In genomic region chr10:128151031-128151430, GRCh38 we compare ENCODE assay signal across 16 cellular contexts. TPM values are rescaled to one million over a fixed set of nuclear protein-coding genes. Genes with fewer than 3 reads are reported as not detected.
DNase-seq lines count a peak whose midpoint lies in the region; ATAC-seq and TF ChIP-seq lines count a peak whose summit lies in the region.
"Had no signal": no experiment of that assay in that cellular context is flagged by ENCODE, and none has a peak within 500 bp of the region (broad histone marks: within the 10 kb centered on the region; RNA-seq: fewer than 3 reads in every experiment).

No MANE protein-coding gene starts in this region.

- no peak for DNase-seq in activated CD4-positive, alpha-beta T cell treated with anti-CD3 and anti-CD28 coated beads, Interleukin-2, amount 10 ng/mL, durations not matched to agents 7 days and 5 days
- no peak for DNase-seq in activated CD4-positive, alpha-beta T cell treated with anti-CD3 and anti-CD28 coated beads, Interleukin-2, amount 50 U/mL, for 4 hours
- DNase-seq in H7 (peak; percentile 46), neural crest cell (ENCODE audit: low read depth, low spot score) (no peak), NCI-H2171 treated with DMSO at 0.1 percent for 48 hours (lab: John Stamatoyannopoulos, UW) (no peak), sigmoid colon (no peak)
- no peak for DNase-seq in central memory CD8-positive, alpha-beta T cell (ENCODE audit: low spot score in 2 of 2)
- DNase-seq: effector CD8-positive, alpha-beta T cell; islet precursor cell; Karpas-422; NCI-H226; NK-92 treated with Interleukin-12 subunit alpha and Interleukin-12 subunit beta, amount 100 ng/mL, for 24 hours; right cardiac atrium had no signal

- H3K4me1 Mint-ChIP-seq in activated CD4-positive, alpha-beta T cell treated with anti-CD3 and anti-CD28 coated beads, Interleukin-2, amount 10 ng/mL, durations not matched to agents 7 days and 5 days, result peaks cover 9% of the 10 kb centered on the region
- H3K4me1 Mint-ChIP-seq in central memory CD8-positive, alpha-beta T cell, result peaks cover 6% of the 10 kb centered on the region
- H3K4me1 Mint-ChIP-seq in neural crest cell, result peaks cover 18% of the 10 kb centered on the region

- TF ChIP-seq EP300 in sigmoid colon (IDR thresholded peaks at IDR 0.05), result no peak

- no peak for TF ChIP-seq POLR2A in sigmoid colon (IDR thresholded peaks at IDR 0.05)

- H3K27me3 Mint-ChIP-seq in activated CD4-positive, alpha-beta T cell treated with anti-CD3 and anti-CD28 coated beads, Interleukin-2, amount 10 ng/mL, durations not matched to agents 7 days and 5 days, result peaks cover 20% of the 10 kb centered on the region
- peaks cover 7% of the 10 kb centered on the region for H3K27me3 Mint-ChIP-seq in central memory CD8-positive, alpha-beta T cell
- peaks cover 18% of the 10 kb centered on the region for H3K27me3 Mint-ChIP-seq in neural crest cell (ENCODE audit: low read depth)

- TF ChIP-seq CTCF in neural crest cell (conservative IDR thresholded peaks at IDR 0.05) (no peak), sigmoid colon (IDR thresholded peaks at IDR 0.05) (no peak)

- no peak for ATAC-seq in central memory CD8-positive, alpha-beta T cell (replicated peaks; ENCODE audit: extremely low read depth, poor library complexity, severe bottlenecking)
- no peak for ATAC-seq in GM19328 (IDR thresholded peaks at IDR 0.05; ENCODE audit: unreplicated experiment)
- ATAC-seq: activated naive CD4-positive, alpha-beta T cell treated with anti-CD3 and anti-CD28 coated beads, Interleukin-2, amount 50 U/mL, for 72 hours had no signal

- H3K4me3 ChIP-seq in H7 (ENCODE audit: insufficient read depth, low read depth, low read length) (no peak overlapping the region), sigmoid colon (no peak overlapping the region)

- H3K27ac Mint-ChIP-seq in activated CD4-positive, alpha-beta T cell treated with anti-CD3 and anti-CD28 coated beads, Interleukin-2, amount 10 ng/mL, durations not matched to agents 7 days and 5 days, result no peak overlapping the region
- no peak overlapping the region for H3K27ac Mint-ChIP-seq in central memory CD8-positive, alpha-beta T cell (ENCODE audit: low read depth)
- H3K27ac Mint-ChIP-seq in neural crest cell (ENCODE audit: unreplicated experiment), result no peak overlapping the region
- H3K27ac Mint-ChIP-seq: activated naive CD4-positive, alpha-beta T cell treated with anti-CD3 and anti-CD28 coated beads, Interleukin-2, amount 50 U/mL, for 72 hours; memory B cell had no signal

- CTCF ChIA-PET in activated CD4-positive, alpha-beta T cell treated with anti-CD3 and anti-CD28 coated beads, Interleukin-2, amount 10 ng/mL, durations not matched to agents 7 days and 5 days (lab: Charles Lee), result interaction anchor here (0.9 to 1.9 kb wide), 15 partner anchors 10 to 244 kb away, joined by 3 to 9 read pairs (median 4); partner anchors contain the start of genes MKI67 and PTPRE

- H3K27me3 ChIP-seq in H7 (ENCODE audit: control insufficient read depth, insufficient read depth, low read length), result peaks cover 3% of the 10 kb centered on the region
- H3K27me3 ChIP-seq in sigmoid colon, result peaks cover 5 to 33% (median 20%) of the 10 kb centered on the region in 3 donors

- 96% methylated on average over 8 of the region's 8 CpGs for WGBS in sigmoid colon, 2 donors

- H3K4me3 Mint-ChIP-seq in activated CD4-positive, alpha-beta T cell treated with anti-CD3 and anti-CD28 coated beads, Interleukin-2, amount 10 ng/mL, durations not matched to agents 7 days and 5 days, result peak overlapping the region; percentile 32
- H3K4me3 Mint-ChIP-seq in central memory CD8-positive, alpha-beta T cell, result peak overlapping the region; percentile 63
- H3K4me3 Mint-ChIP-seq in neural crest cell, result peak overlapping the region; percentile 74

- H3K9me3 ChIP-seq in sigmoid colon, result no peaks in the 10 kb centered on the region

- intact Hi-C loops in sigmoid colon (cut with DNase I), result no loop called here

- POLR2A ChIA-PET in activated CD4-positive, alpha-beta T cell treated with anti-CD3 and anti-CD28 coated beads, Interleukin-2, amount 10 ng/mL, durations not matched to agents 7 days and 5 days (lab: Charles Lee), result no interaction called here

- no peak overlapping the region for H3K27ac ChIP-seq in sigmoid colon

- H3K36me3 ChIP-seq in H7 (replicated peaks; ENCODE audit: control insufficient read depth, insufficient read depth, low read length) (no peaks in the 10 kb centered on the region), sigmoid colon (no peaks in the 10 kb centered on the region)

- H3K4me1 ChIP-seq in sigmoid colon, result peaks cover 0 to 10% (median 7%) of the 10 kb centered on the region in 4 donors

- no peaks in the 10 kb centered on the region for H3K36me3 Mint-ChIP-seq in activated CD4-positive, alpha-beta T cell treated with anti-CD3 and anti-CD28 coated beads, Interleukin-2, amount 10 ng/mL, durations not matched to agents 7 days and 5 days (ENCODE audit: low read depth)
- H3K36me3 Mint-ChIP-seq in central memory CD8-positive, alpha-beta T cell (ENCODE audit: insufficient read depth), result peaks cover 5% of the 10 kb centered on the region
- H3K36me3 Mint-ChIP-seq in neural crest cell (ENCODE audit: low read depth), result no peaks in the 10 kb centered on the region

- H3K9me3 Mint-ChIP-seq in activated CD4-positive, alpha-beta T cell treated with anti-CD3 and anti-CD28 coated beads, Interleukin-2, amount 10 ng/mL, durations not matched to agents 7 days and 5 days, result peaks cover under 1% of the 10 kb centered on the region
- no peaks in the 10 kb centered on the region for H3K9me3 Mint-ChIP-seq in central memory CD8-positive, alpha-beta T cell
- H3K9me3 Mint-ChIP-seq in neural crest cell, result no peaks in the 10 kb centered on the region

RNA-seq across cellular contexts. Expression of gene MKI67, which starts 24.8 kb away (rescaled TPM):
- 100 to 1,000 TPM; 328 to 345 TPM for total RNA-seq in activated CD4-positive, alpha-beta T cell treated with anti-CD3 and anti-CD28 coated beads, Interleukin-2, amount 10 ng/mL, durations not matched to agents 7 days and 5 days
- 17.1 and 34.4 TPM in 2 replicates for total RNA-seq in H7 (2014; rRNA removed; shearing (Covaris generic))
- total RNA-seq in neural crest cell, result 140 and 160 TPM in 2 replicates
- 1 to 10 TPM in 2 of 4 donors, under 1 TPM in 2; 0.49 to 2.0 (median 1.2) TPM for total RNA-seq in sigmoid colon
- 10 to 100 TPM in 1 of 3 donors, 1 to 10 TPM in 1, under 1 TPM in 1; 0.60 to 29.0 (median 1.2) TPM for polyA plus RNA-seq in sigmoid colon
